In the genomic region with DNA sequence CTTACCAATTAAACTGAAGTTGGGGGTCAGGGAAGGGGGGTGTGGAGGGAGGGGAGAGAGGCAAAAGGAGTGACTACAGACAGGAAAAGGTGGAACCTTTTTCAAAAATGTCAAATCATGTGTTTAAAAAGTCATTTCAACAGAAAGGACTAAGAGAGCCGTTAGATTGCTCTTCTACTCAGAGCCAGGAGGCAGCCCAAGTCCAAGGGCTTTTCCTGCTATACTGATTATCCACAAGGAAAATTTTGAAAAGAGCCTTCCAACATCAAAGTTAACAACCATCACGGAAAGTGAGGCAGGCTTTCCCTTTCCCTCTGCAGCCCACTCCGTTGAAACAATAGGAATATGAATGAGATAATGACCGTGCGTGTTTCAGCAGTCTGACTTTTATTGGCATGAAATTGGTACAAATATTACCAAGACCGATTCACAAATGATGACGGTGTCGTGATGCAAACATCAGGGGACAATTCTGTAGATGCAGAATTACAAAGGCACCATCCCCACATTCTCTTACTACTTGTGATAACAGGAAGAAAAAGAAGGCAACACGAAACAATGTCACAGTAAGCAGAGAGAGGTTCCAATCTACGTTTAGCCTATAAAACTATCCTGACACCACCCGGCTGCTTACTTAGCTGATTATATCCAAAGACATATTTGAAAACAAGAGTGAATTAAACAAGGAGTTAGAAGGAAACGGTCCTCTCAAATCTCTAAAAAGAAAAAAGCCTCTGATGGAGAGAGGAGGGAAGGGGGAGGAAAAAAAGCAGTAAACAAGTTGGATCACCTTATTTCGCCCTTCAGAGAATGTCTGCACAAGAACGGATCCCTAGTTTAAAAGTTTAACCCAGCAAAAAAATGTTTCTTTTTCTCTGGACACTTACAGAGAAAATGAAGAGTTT, we compare ENCODE assay signal across 8 cellular contexts.
A peak's percentile ranks its signal among the peaks of the same experiment; 100 is the strongest.
DNase-seq lines count a peak whose midpoint lies in the region; ATAC-seq and TF ChIP-seq lines count a peak whose summit lies in the region.

No MANE protein-coding gene starts in this region.

- H3K9me3 Mint-ChIP-seq in mesothelial cell of epicardium, result no peaks in the 10 kb centered on the region

- intact Hi-C loops in Right ventricle myocardium inferior (cut with DNase I), result loop anchor here (2.0 to 10.0 kb wide), 6 partner anchors 63 to 453 kb away; a partner anchor contains a TSS
- intact Hi-C loops in cardiac septum (cut with DNase I), result loop anchor here (2.0 to 10.0 kb wide), 7 partner anchors 65 to 453 kb away; a partner anchor contains a TSS
- intact Hi-C loops in vagina (cut with DNase I), result loop anchor here (10.0 kb wide), 2 partner anchors 65 to 115 kb away; no protein-coding TSS in a partner anchor

- DNase-seq in Right ventricle myocardium inferior (ENCODE audit: missing footprints), result no peak
- no peak for DNase-seq in cardiac septum (ENCODE audit: low spot score)
- DNase-seq in mesothelial cell of epicardium (ENCODE audit: low spot score in 2 of 2, unreplicated experiment in 2 of 2), result no peak
- no peak for DNase-seq in vagina (ENCODE audit: extremely low spot score in 2 of 2)
- DNase-seq in cerebellum (ENCODE audit: low spot score), result no peak

- peaks cover 80% of the 10 kb centered on the region for H3K4me1 Mint-ChIP-seq in mesothelial cell of epicardium

- TF ChIP-seq CTCF in mesothelial cell of epicardium (IDR thresholded peaks at IDR 0.05; ENCODE audit: unreplicated experiment) (no peak), vagina (IDR thresholded peaks at IDR 0.05) (no peak)

- peak overlapping the region; percentile 98 for H3K27ac Mint-ChIP-seq in mesothelial cell of epicardium

- H3K27me3 ChIP-seq in ectodermal cell (ENCODE audit: control insufficient read depth, insufficient read depth, low read length, poor library complexity, severe bottlenecking) (no peaks in the 10 kb centered on the region), vagina (no peaks in the 10 kb centered on the region)

- no peaks in the 10 kb centered on the region for H3K27me3 Mint-ChIP-seq in mesothelial cell of epicardium (ENCODE audit: low read depth)

- H3K9me3 ChIP-seq in ectodermal cell (ENCODE audit: control insufficient read depth, low read length), result no peaks in the 10 kb centered on the region
- H3K9me3 ChIP-seq in vagina, result no peaks in the 10 kb centered on the region

- H3K27ac ChIP-seq in ectodermal cell (ENCODE audit: insufficient read depth, low read depth, low read length, poor library complexity, severe bottlenecking) (peak overlapping the region; percentile 36), vagina (peak overlapping the region; percentile 91)

- peak overlapping the region; percentile 69 for H3K4me3 Mint-ChIP-seq in mesothelial cell of epicardium

- peaks cover 25% of the 10 kb centered on the region for H3K4me1 ChIP-seq in ectodermal cell (ENCODE audit: control insufficient read depth, insufficient read depth, low read length)
- H3K4me1 ChIP-seq in vagina, result peaks cover 51% of the 10 kb centered on the region

- 39 to 42% methylated on average over 11 to 14 of the region's 14 CpGs for WGBS in ectodermal cell, 2 experiments

- no peaks in the 10 kb centered on the region for H3K36me3 Mint-ChIP-seq in mesothelial cell of epicardium

- ATAC-seq in Right ventricle myocardium inferior (peak; percentile 24), SK-N-SH treated with all-trans-retinoic acid at 6 μM for 48 hours (peak; percentile 41), HG03097 (IDR thresholded peaks at IDR 0.05; ENCODE audit: low FRiP score, unreplicated experiment) (no peak)

- H3K4me3 ChIP-seq in ectodermal cell (ENCODE audit: insufficient read depth, low read depth, low read length), result peak overlapping the region; percentile 18
- H3K4me3 ChIP-seq in vagina, result peak overlapping the region; percentile 43 to 55

- H3K36me3 ChIP-seq in ectodermal cell (ENCODE audit: control insufficient read depth, insufficient read depth, low read length) (no peaks in the 10 kb centered on the region), vagina (no peaks in the 10 kb centered on the region)

- TF ChIP-seq POLR2A in vagina (IDR thresholded peaks at IDR 0.05), result no peak

TF ChIP-seq in SK-N-SH treated with all-trans-retinoic acid at 6 μM for 48 hours, 23 proteins besides CTCF, POLR2A, EP300 and RAD21:
- TF ChIP-seq PPARA (CRISPR knock-in tag; IDR thresholded peaks at IDR 0.05; ENCODE audit: borderline replicate concordance) (no peak), ESRRG (CRISPR knock-in tag; IDR thresholded peaks at IDR 0.05) (no peak), ZC3H10 (CRISPR knock-in tag; IDR thresholded peaks at IDR 0.05) (no peak), SNAI2 (CRISPR knock-in tag; IDR thresholded peaks at IDR 0.05) (no peak), ZNF8 (CRISPR knock-in tag; IDR thresholded peaks at IDR 0.05) (no peak), BACH2 (CRISPR knock-in tag; IDR thresholded peaks at IDR 0.05; ENCODE audit: borderline replicate concordance) (no peak), ISL1 (CRISPR knock-in tag; IDR thresholded peaks at IDR 0.05) (no peak), ZFP30 (CRISPR knock-in tag; IDR thresholded peaks at IDR 0.05) (no peak), ZNF70 (CRISPR knock-in tag; IDR thresholded peaks at IDR 0.05) (no peak), TCF4 (CRISPR knock-in tag; IDR thresholded peaks at IDR 0.05; ENCODE audit: borderline replicate concordance) (no peak), GLIS3 (CRISPR knock-in tag; IDR thresholded peaks at IDR 0.05) (no peak)
- TF ChIP-seq, protein P1, sequence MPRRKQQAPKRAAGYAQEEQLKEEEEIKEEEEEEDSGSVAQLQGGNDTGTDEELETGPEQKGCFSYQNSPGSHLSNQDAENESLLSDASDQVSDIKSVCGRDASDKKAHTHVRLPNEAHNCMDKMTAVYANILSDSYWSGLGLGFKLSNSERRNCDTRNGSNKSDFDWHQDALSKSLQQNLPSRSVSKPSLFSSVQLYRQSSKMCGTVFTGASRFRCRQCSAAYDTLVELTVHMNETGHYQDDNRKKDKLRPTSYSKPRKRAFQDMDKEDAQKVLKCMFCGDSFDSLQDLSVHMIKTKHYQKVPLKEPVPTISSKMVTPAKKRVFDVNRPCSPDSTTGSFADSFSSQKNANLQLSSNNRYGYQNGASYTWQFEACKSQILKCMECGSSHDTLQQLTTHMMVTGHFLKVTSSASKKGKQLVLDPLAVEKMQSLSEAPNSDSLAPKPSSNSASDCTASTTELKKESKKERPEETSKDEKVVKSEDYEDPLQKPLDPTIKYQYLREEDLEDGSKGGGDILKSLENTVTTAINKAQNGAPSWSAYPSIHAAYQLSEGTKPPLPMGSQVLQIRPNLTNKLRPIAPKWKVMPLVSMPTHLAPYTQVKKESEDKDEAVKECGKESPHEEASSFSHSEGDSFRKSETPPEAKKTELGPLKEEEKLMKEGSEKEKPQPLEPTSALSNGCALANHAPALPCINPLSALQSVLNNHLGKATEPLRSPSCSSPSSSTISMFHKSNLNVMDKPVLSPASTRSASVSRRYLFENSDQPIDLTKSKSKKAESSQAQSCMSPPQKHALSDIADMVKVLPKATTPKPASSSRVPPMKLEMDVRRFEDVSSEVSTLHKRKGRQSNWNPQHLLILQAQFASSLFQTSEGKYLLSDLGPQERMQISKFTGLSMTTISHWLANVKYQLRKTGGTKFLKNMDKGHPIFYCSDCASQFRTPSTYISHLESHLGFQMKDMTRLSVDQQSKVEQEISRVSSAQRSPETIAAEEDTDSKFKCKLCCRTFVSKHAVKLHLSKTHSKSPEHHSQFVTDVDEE (CRISPR knock-in tag; IDR thresholded peaks at IDR 0.05), result no peak
- TF ChIP-seq, protein P2, sequence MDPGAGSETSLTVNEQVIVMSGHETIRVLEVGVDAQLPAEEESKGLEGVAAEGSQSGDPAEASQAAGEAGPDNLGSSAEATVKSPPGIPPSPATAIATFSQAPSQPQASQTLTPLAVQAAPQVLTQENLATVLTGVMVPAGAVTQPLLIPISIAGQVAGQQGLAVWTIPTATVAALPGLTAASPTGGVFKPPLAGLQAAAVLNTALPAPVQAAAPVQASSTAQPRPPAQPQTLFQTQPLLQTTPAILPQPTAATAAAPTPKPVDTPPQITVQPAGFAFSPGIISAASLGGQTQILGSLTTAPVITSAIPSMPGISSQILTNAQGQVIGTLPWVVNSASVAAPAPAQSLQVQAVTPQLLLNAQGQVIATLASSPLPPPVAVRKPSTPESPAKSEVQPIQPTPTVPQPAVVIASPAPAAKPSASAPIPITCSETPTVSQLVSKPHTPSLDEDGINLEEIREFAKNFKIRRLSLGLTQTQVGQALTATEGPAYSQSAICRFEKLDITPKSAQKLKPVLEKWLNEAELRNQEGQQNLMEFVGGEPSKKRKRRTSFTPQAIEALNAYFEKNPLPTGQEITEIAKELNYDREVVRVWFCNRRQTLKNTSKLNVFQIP (CRISPR knock-in tag; IDR thresholded peaks at IDR 0.05; ENCODE audit: borderline replicate concordance, low read depth), result no peak
- TF ChIP-seq, protein P3, sequence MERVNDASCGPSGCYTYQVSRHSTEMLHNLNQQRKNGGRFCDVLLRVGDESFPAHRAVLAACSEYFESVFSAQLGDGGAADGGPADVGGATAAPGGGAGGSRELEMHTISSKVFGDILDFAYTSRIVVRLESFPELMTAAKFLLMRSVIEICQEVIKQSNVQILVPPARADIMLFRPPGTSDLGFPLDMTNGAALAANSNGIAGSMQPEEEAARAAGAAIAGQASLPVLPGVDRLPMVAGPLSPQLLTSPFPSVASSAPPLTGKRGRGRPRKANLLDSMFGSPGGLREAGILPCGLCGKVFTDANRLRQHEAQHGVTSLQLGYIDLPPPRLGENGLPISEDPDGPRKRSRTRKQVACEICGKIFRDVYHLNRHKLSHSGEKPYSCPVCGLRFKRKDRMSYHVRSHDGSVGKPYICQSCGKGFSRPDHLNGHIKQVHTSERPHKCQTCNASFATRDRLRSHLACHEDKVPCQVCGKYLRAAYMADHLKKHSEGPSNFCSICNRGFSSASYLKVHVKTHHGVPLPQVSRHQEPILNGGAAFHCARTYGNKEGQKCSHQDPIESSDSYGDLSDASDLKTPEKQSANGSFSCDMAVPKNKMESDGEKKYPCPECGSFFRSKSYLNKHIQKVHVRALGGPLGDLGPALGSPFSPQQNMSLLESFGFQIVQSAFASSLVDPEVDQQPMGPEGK (CRISPR knock-in tag; IDR thresholded peaks at IDR 0.05; ENCODE audit: borderline replicate concordance), result no peak
- TF ChIP-seq, protein P4, sequence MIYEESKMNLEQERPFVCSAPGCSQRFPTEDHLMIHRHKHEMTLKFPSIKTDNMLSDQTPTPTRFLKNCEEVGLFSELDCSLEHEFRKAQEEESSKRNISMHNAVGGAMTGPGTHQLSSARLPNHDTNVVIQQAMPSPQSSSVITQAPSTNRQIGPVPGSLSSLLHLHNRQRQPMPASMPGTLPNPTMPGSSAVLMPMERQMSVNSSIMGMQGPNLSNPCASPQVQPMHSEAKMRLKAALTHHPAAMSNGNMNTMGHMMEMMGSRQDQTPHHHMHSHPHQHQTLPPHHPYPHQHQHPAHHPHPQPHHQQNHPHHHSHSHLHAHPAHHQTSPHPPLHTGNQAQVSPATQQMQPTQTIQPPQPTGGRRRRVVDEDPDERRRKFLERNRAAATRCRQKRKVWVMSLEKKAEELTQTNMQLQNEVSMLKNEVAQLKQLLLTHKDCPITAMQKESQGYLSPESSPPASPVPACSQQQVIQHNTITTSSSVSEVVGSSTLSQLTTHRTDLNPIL (CRISPR knock-in tag; IDR thresholded peaks at IDR 0.05; ENCODE audit: low read depth), result no peak
